13 cellular contexts compared by ENCODE assay signal in genomic region chr18:2983296-2983695, GRCh38. TPM values are rescaled to one million over a fixed set of nuclear protein-coding genes. Genes with fewer than 3 reads are reported as not detected.
DNase-seq lines count a peak whose midpoint lies in the region; ATAC-seq, FAIRE-seq and TF ChIP-seq lines count a peak whose summit lies in the region.
"Had no signal": no experiment of that assay in that cellular context is flagged by ENCODE, and none has a peak within 500 bp of the region (broad histone marks: within the 10 kb centered on the region; RNA-seq: fewer than 3 reads in every experiment).

No MANE protein-coding gene starts in this region.

- TF ChIP-seq EP300 in transverse colon (IDR thresholded peaks at IDR 0.05; ENCODE audit: low read depth), result no peak

- peak overlapping the region; percentile 93 for H3K27ac Mint-ChIP-seq in activated naive CD4-positive, alpha-beta T cell treated with anti-CD3 and anti-CD28 coated beads, Interleukin-2, amount 50 U/mL, for 24 hours
- H3K27ac Mint-ChIP-seq in activated T-helper 2 cell treated with anti-CD3 and anti-CD28 coated beads, Interferon-gamma antibody, Interleukin-2, Interleukin-4, amounts not matched to agents 10 μg/mL and 5 μg/mL and 100 μg/mL, durations not matched to agents 14 hours and 24 hours and 36 hours, result peak overlapping the region; percentile 91

- peaks cover 53 to 86% of the 10 kb centered on the region in 2 donors for H3K4me1 ChIP-seq in left lung
- peaks cover 36 to 89% (median 60%) of the 10 kb centered on the region in 4 donors for H3K4me1 ChIP-seq in transverse colon

- H3K4me1 Mint-ChIP-seq in activated naive CD4-positive, alpha-beta T cell treated with anti-CD3 and anti-CD28 coated beads, Interleukin-2, amount 50 U/mL, for 24 hours, result peaks cover 90% of the 10 kb centered on the region
- H3K4me1 Mint-ChIP-seq in activated T-helper 2 cell treated with anti-CD3 and anti-CD28 coated beads, Interferon-gamma antibody, Interleukin-2, Interleukin-4, amounts not matched to agents 10 μg/mL and 5 μg/mL and 100 μg/mL, durations not matched to agents 14 hours and 24 hours and 36 hours (ENCODE audit: low read depth), result peaks cover 75% of the 10 kb centered on the region

- H3K27me3 ChIP-seq in left lung (no peaks in the 10 kb centered on the region), transverse colon (no peaks in the 10 kb centered on the region)

- intact Hi-C loops in activated T-helper 2 cell treated with anti-CD3 and anti-CD28 coated beads, Interferon-gamma antibody, Interleukin-2, Interleukin-4, amounts not matched to agents 10 μg/mL and 5 μg/mL and 100 μg/mL, durations not matched to agents 14 hours and 24 hours and 36 hours (cut with micrococcal nuclease), result loop anchor here (5.0 kb wide), 1 partner anchor 264 kb away; the partner anchor contains the start of gene MYL12A
- intact Hi-C loops in left lung (cut with DNase I), result loop anchor here in 1 of 2 donors (10.0 kb wide), 1 partner anchor 48 kb away; no protein-coding TSS in a partner anchor
- intact Hi-C loops in transverse colon (cut with DNase I; ENCODE audit: low total_unique reads), result no loop called here

- WGBS in transverse colon (ENCODE audit: low coverage in 1 of 2), 2 donors, result 78 to 81% methylated on average over 2 of the region's 2 CpGs

- H3K36me3 ChIP-seq in left lung (no peaks in the 10 kb centered on the region), transverse colon (no peaks in the 10 kb centered on the region)
- H3K36me3 ChIP-seq: WERI-Rb-1 had no signal

- peak overlapping the region; percentile 84 to 86 for H3K27ac ChIP-seq in left lung
- peak overlapping the region; percentile 68 to 87 (median 78) for H3K27ac ChIP-seq in transverse colon
- H3K27ac ChIP-seq: RWPE1, WERI-Rb-1 had no signal

- TF ChIP-seq CTCF in left lung (IDR thresholded peaks at IDR 0.05) (no peak), transverse colon (IDR thresholded peaks at IDR 0.05) (no peak)

- no peak for TF ChIP-seq POLR2A in transverse colon (IDR thresholded peaks at IDR 0.05)

- no peak for FAIRE-seq in urothelium cell line (lab: Jason Lieb, UNC)

- H3K9me3 Mint-ChIP-seq in activated naive CD4-positive, alpha-beta T cell treated with anti-CD3 and anti-CD28 coated beads, Interleukin-2, amount 50 U/mL, for 24 hours, result no peaks in the 10 kb centered on the region
- H3K9me3 Mint-ChIP-seq in activated T-helper 2 cell treated with anti-CD3 and anti-CD28 coated beads, Interferon-gamma antibody, Interleukin-2, Interleukin-4, amounts not matched to agents 10 μg/mL and 5 μg/mL and 100 μg/mL, durations not matched to agents 14 hours and 24 hours and 36 hours, result no peaks in the 10 kb centered on the region

- H3K4me3 ChIP-seq in left lung, result no peak overlapping the region
- no peak overlapping the region for H3K4me3 ChIP-seq in transverse colon

- no peak for DNase-seq in activated naive CD4-positive, alpha-beta T cell (lab: John Stamatoyannopoulos, UW)
- DNase-seq in activated T-helper 2 cell treated with anti-CD3 and anti-CD28 coated beads, Interferon-gamma antibody, Interleukin-2, Interleukin-4, amounts not matched to agents 10 μg/mL and 5 μg/mL and 100 μg/mL, durations not matched to agents 14 hours and 24 hours and 36 hours (ENCODE audit: low spot score), result no peak
- DNase-seq in left lung, result no peak
- no peak for DNase-seq in transverse colon
- DNase-seq in stimulated activated CD4-positive, alpha-beta T cell treated with anti-CD3 and anti-CD28 coated beads, Interleukin-4, amount 100 ng/mL, for 4 hours, result no peak
- no peak for DNase-seq in HuH-7.5 (ENCODE audit: low spot score)
- DNase-seq in urothelium cell line (ENCODE audit: low spot score), result no peak
- DNase-seq: C1 segment of cervical spinal cord, GF-D8, glutamatergic neuron, WERI-Rb-1 had no signal

- H3K4me3 Mint-ChIP-seq in activated naive CD4-positive, alpha-beta T cell treated with anti-CD3 and anti-CD28 coated beads, Interleukin-2, amount 50 U/mL, for 24 hours, result peak overlapping the region; percentile 80
- H3K4me3 Mint-ChIP-seq in activated T-helper 2 cell treated with anti-CD3 and anti-CD28 coated beads, Interferon-gamma antibody, Interleukin-2, Interleukin-4, amounts not matched to agents 10 μg/mL and 5 μg/mL and 100 μg/mL, durations not matched to agents 14 hours and 24 hours and 36 hours (ENCODE audit: low read depth), result peak overlapping the region; percentile 82

- H3K27me3 Mint-ChIP-seq in activated naive CD4-positive, alpha-beta T cell treated with anti-CD3 and anti-CD28 coated beads, Interleukin-2, amount 50 U/mL, for 24 hours, result no peaks in the 10 kb centered on the region
- no peaks in the 10 kb centered on the region for H3K27me3 Mint-ChIP-seq in activated T-helper 2 cell treated with anti-CD3 and anti-CD28 coated beads, Interferon-gamma antibody, Interleukin-2, Interleukin-4, amounts not matched to agents 10 μg/mL and 5 μg/mL and 100 μg/mL, durations not matched to agents 14 hours and 24 hours and 36 hours (ENCODE audit: low read depth)

- in situ Hi-C loops in transverse colon (cut with MboI; ENCODE audit: low pct_ligation_motif_present in 1 of 4, low pct_unique_long_range_greater_than_20kb in 1 of 4, low sequenced_read_pairs in 3 of 4), result loop anchor here in 2 of 4 donors (10.0 kb wide), 1 partner anchor 48 kb away; no protein-coding TSS in a partner anchor

- H3K9me3 ChIP-seq in left lung (no peaks in the 10 kb centered on the region), transverse colon (no peaks in the 10 kb centered on the region)

- no peak for ATAC-seq in left lung

- peaks cover 3% of the 10 kb centered on the region for H3K36me3 Mint-ChIP-seq in activated naive CD4-positive, alpha-beta T cell treated with anti-CD3 and anti-CD28 coated beads, Interleukin-2, amount 50 U/mL, for 24 hours
- peaks cover 17% of the 10 kb centered on the region for H3K36me3 Mint-ChIP-seq in activated T-helper 2 cell treated with anti-CD3 and anti-CD28 coated beads, Interferon-gamma antibody, Interleukin-2, Interleukin-4, amounts not matched to agents 10 μg/mL and 5 μg/mL and 100 μg/mL, durations not matched to agents 14 hours and 24 hours and 36 hours (ENCODE audit: low read depth)

RNA-seq across cellular contexts. Expression of gene LPIN2, which starts 29.6 kb away (rescaled TPM):
- 87.9 and 95.9 TPM in 2 replicates for total RNA-seq in activated T-helper 2 cell treated with anti-CD3 and anti-CD28 coated beads, Interferon-gamma antibody, Interleukin-2, Interleukin-4, amounts not matched to agents 10 μg/mL and 5 μg/mL and 100 μg/mL, durations not matched to agents 14 hours and 24 hours and 36 hours
- total RNA-seq in left lung (10 to 100 TPM; 47.3 to 63.2 TPM), transverse colon (100 to 1,000 TPM in 1 of 4 donors, 10 to 100 TPM in 3; 11.1 to 151 (median 87.0) TPM)
